ENCODE assay signal across 12 cellular contexts in genomic region chr7:139745330-139746143, GRCh38. TPM values are rescaled to one million over a fixed set of nuclear protein-coding genes. Genes with fewer than 3 reads are reported as not detected.
DNase-seq lines count a peak whose midpoint lies in the region; ATAC-seq, FAIRE-seq and TF ChIP-seq lines count a peak whose summit lies in the region.
"Had no signal": no experiment of that assay in that cellular context is flagged by ENCODE, and none has a peak within 500 bp of the region (broad histone marks: within the 10 kb centered on the region; RNA-seq: fewer than 3 reads in every experiment).

No MANE protein-coding gene starts in this region.

- no peak overlapping the region for H2AFZ ChIP-seq in K562 (ENCODE audit: low read depth, low read length)

- no peak for TF ChIP-seq EP300 in K562 (IDR thresholded peaks at IDR 0.05; ENCODE audit: low read length)

- peaks cover 0 to 6% (median 2%) of the 10 kb centered on the region in 3 donors for H3K36me3 Mint-ChIP-seq in CD8-positive, alpha-beta memory T cell

- TF ChIP-seq RAD21 in K562 (CRISPR knock-in tag; conservative IDR thresholded peaks at IDR 0.05 in 1 of 2, IDR thresholded peaks at IDR 0.05 in 1 of 2): no peak

- H3K27ac ChIP-seq in K562 (ENCODE audit: extremely low read depth, low read depth, low read length): no peak overlapping the region
- peak overlapping the region; percentile 43 to 73 for H3K27ac ChIP-seq in kidney (ENCODE audit: low read depth in 2 of 2, low read length in 2 of 2)
- no peak overlapping the region for H3K27ac ChIP-seq in testis
- no peak overlapping the region for H3K27ac ChIP-seq in CD8-positive, alpha-beta memory T cell (ENCODE audit: low read depth, low read length)

- H3K9ac ChIP-seq in K562 (ENCODE audit: insufficient read depth in 1 of 2, low read depth in 2 of 2, low read length in 2 of 2) (no peak overlapping the region), kidney (ENCODE audit: low read length in 2 of 2) (peak overlapping the region in 1 of 2 donors; percentile 51)

- H3K27me3 ChIP-seq in K562 (ENCODE audit: control insufficient read depth in 2 of 2, insufficient read depth in 2 of 2, low read length in 2 of 2) (peaks cover 0 to 14% of the 10 kb centered on the region in 2 experiments; a peak in 3 of 5 replicates), testis (no peaks in the 10 kb centered on the region)
- H3K27me3 ChIP-seq in CD8-positive, alpha-beta memory T cell (ENCODE audit: insufficient read depth, low read length, poor library complexity, severe bottlenecking): no peaks in the 10 kb centered on the region

- H3K36me3 ChIP-seq in K562 (ENCODE audit: control insufficient read depth, insufficient read depth, low read length) (no peaks in the 10 kb centered on the region), kidney (ENCODE audit: control insufficient read depth in 1 of 2, insufficient read depth in 2 of 2, low read length in 2 of 2) (no peaks in the 10 kb centered on the region), testis (ENCODE audit: low read depth, missing control alignments) (no peaks in the 10 kb centered on the region)
- H3K36me3 ChIP-seq in CD8-positive, alpha-beta memory T cell (ENCODE audit: insufficient read depth, low read length): no peaks in the 10 kb centered on the region

- no peaks in the 10 kb centered on the region for H3K9me3 Mint-ChIP-seq in CD8-positive, alpha-beta memory T cell
- H3K9me3 Mint-ChIP-seq: activated T-cell treated with anti-CD3 and anti-CD28 coated beads, Interleukin-2, amount 50 U/mL, for 72 hours had no signal

- TF ChIP-seq POLR2A in K562 (conservative IDR thresholded peaks at IDR 0.05) (no peak), testis (IDR thresholded peaks at IDR 0.05) (no peak)

- H3K9me3 ChIP-seq in K562 (replicated peaks; ENCODE audit: control insufficient read depth, insufficient read depth, low read depth, low read length) (no peaks in the 10 kb centered on the region), kidney (ENCODE audit: control insufficient read depth in 1 of 2, low read length in 2 of 2) (no peaks in the 10 kb centered on the region), testis (no peaks in the 10 kb centered on the region)
- no peaks in the 10 kb centered on the region for H3K9me3 ChIP-seq in CD8-positive, alpha-beta memory T cell (ENCODE audit: low read length)

- H3K4me1 ChIP-seq in K562 (replicated peaks in 1 of 2; ENCODE audit: control insufficient read depth in 2 of 2, insufficient read depth in 2 of 2, low read length in 2 of 2) (no peaks in the 10 kb centered on the region), kidney (ENCODE audit: control insufficient read depth in 1 of 2, insufficient read depth in 1 of 2, low read depth in 1 of 2, low read length in 2 of 2) (peaks cover 53 to 60% of the 10 kb centered on the region in 2 donors), testis (peaks cover 10% of the 10 kb centered on the region)
- peaks cover 4% of the 10 kb centered on the region for H3K4me1 ChIP-seq in CD8-positive, alpha-beta memory T cell (ENCODE audit: insufficient read depth, low read length)

- WGBS in K562 (ENCODE audit: insufficient coverage, low coverage, missing lambda C conversion rate): 36% methylated on average over 11 of the region's 11 CpGs
- WGBS in testis, 2 donors: 42 to 57% methylated on average over 11 of the region's 11 CpGs

- no peak for ATAC-seq in K562
- no peak for ATAC-seq in GM19328 (IDR thresholded peaks at IDR 0.05; ENCODE audit: unreplicated experiment)
- ATAC-seq: activated T-cell treated with anti-CD3 and anti-CD28 coated beads, Interleukin-2, amount 50 U/mL, for 72 hours had no signal

- in situ Hi-C loops in K562 (cut with MboI): no loop called here

- FAIRE-seq in K562 (lab: Jason Lieb, UNC) (no peak), kidney (lab: Jason Lieb, UNC) (no peak)

- peak overlapping the region in 1 of 8 donors; percentile 33 for H3K27ac Mint-ChIP-seq in CD8-positive, alpha-beta memory T cell
- H3K27ac Mint-ChIP-seq: activated T-cell treated with anti-CD3 and anti-CD28 coated beads, Interleukin-2, amount 50 U/mL, for 72 hours had no signal

- DNase-seq in NCI-H82 (lab: John Stamatoyannopoulos, UW) (peak; percentile 7), NCI-H82 treated with DMSO at 0.1 percent for 48 hours (lab: John Stamatoyannopoulos, UW; ENCODE audit: unreplicated experiment) (no peak), K562 (ENCODE audit: extremely low read depth in 1 of 4, low spot score in 3 of 4) (no peak), kidney (peak; percentile 87), testis (peak; percentile 26), LoVo (ENCODE audit: low spot score) (no peak)
- DNase-seq in CD8-positive, alpha-beta memory T cell: no peak
- DNase-seq: activated T-cell treated with anti-CD3 and anti-CD28 coated beads, Interleukin-2, amount 50 U/mL, for 72 hours; NCI-H510A; posterior cingulate gyrus; T-helper 9 cell had no signal

- peaks cover 14 to 34% (median 24%) of the 10 kb centered on the region in 3 donors for H3K4me1 Mint-ChIP-seq in CD8-positive, alpha-beta memory T cell

- no peak overlapping the region for H3K4me3 Mint-ChIP-seq in CD8-positive, alpha-beta memory T cell
- H3K4me3 Mint-ChIP-seq: activated T-cell treated with anti-CD3 and anti-CD28 coated beads, Interleukin-2, amount 50 U/mL, for 72 hours had no signal

- TF ChIP-seq CTCF in K562 (IDR thresholded peaks at IDR 0.05 in 2 of 3, conservative IDR thresholded peaks at IDR 0.05 in 1 of 3; ENCODE audit: insufficient read depth in 2 of 3, low read depth in 1 of 3, low read length in 3 of 3) (no peak), kidney (IDR thresholded peaks at IDR 0.05; ENCODE audit: borderline replicate concordance, extremely low read depth, insufficient read depth) (no peak), testis (IDR thresholded peaks at IDR 0.05) (no peak)

- POLR2A ChIA-PET in K562 (lab: Yijun Ruan, JAX): interaction anchor here (0.5 to 1.8 kb wide), 4 partner anchors 8 to 314 kb away, joined by 3 to 11 read pairs (median 4); no protein-coding TSS in a partner anchor
- POLR2A ChIA-PET in CD8-positive, alpha-beta memory T cell (lab: Charles Lee): interaction anchor here (1.2 kb wide), 1 partner anchor 8 kb away, joined by 3 read pairs; no protein-coding TSS in a partner anchor

- H3K4me3 ChIP-seq in K562 (no peak overlapping the region), kidney (ENCODE audit: low read length in 2 of 2) (peak overlapping the region in 1 of 2 donors; percentile 15), testis (no peak overlapping the region)
- H3K4me3 ChIP-seq in CD8-positive, alpha-beta memory T cell (ENCODE audit: low read length): no peak overlapping the region

- no TSS peak for BruUV-seq in K562 (replicated peaks; lab: Mats Ljungman, UMichigan)

- intact Hi-C loops in K562 (cut with micrococcal nuclease) (no loop called here), kidney (cut with DNase I) (no loop called here), testis (cut with DNase I; ENCODE audit: low total_unique reads) (no loop called here)

- H3K4me2 ChIP-seq in K562 (ENCODE audit: insufficient read depth, low read length): no peak overlapping the region

- H3K79me2 ChIP-seq in K562 (ENCODE audit: control insufficient read depth, insufficient read depth, low read length): no peaks in the 10 kb centered on the region; the same call in 2 of the 3 replicates

- H3K9me1 ChIP-seq in K562 (ENCODE audit: control insufficient read depth, insufficient read depth, low read length): no peaks in the 10 kb centered on the region

- no peaks in the 10 kb centered on the region for H3K27me3 Mint-ChIP-seq in CD8-positive, alpha-beta memory T cell

- peaks cover 62% of the 10 kb centered on the region for H4K20me1 ChIP-seq in K562 (replicated peaks; ENCODE audit: control insufficient read depth, insufficient read depth, low read length)

- CTCF ChIA-PET in K562 (lab: Yijun Ruan, JAX; ENCODE audit: low intra/inter-chr PET ratio): no interaction called here
- CTCF ChIA-PET in CD8-positive, alpha-beta memory T cell (lab: Charles Lee): no interaction called here

TF ChIP-seq in K562, 482 proteins besides CTCF, POLR2A, EP300 and RAD21:
- TF ChIP-seq ATF7 (IDR thresholded peaks at IDR 0.05) (no peak), HMBOX1 (IDR thresholded peaks at IDR 0.05) (0 out of 2 replicates have a peak, but pooled peaks have one; percentile 15), GATA2 (CRISPR knock-in tag; IDR thresholded peaks at IDR 0.05) (0 out of 2 replicates have a peak, but pooled peaks have one; percentile 12)

RNA-seq across cellular contexts. Expression of gene HIPK2, which starts 32.3 kb away (rescaled TPM):
- total RNA-seq in K562 (2011; cell fraction: chromatin; rRNA removed; ENCODE audit: low replicate concordance): 51.9 and 59.2 TPM in 2 replicates
- 15.1 and 17.3 TPM in 2 replicates for total RNA-seq in K562 (2011; cell fraction: nucleolus; rRNA removed)
- total RNA-seq in K562 (2011; cell fraction: nucleoplasm; rRNA removed): 16.6 and 21.8 TPM in 2 replicates
- 3.8 and 5.7 TPM in 2 replicates for total RNA-seq in K562 (2014; rRNA removed)
- total RNA-seq in K562 (2014; rRNA removed; fragmentation: Illumina TruSeq; extraction: Trizol): 5.4 and 5.5 TPM in 2 replicates
- 3.9 and 4.4 TPM in 2 replicates for total RNA-seq in K562 (2015; rRNA removed; fragmentation: Illumina TruSeq; extraction: Trizol)
- 17.5 and 19.8 TPM in 2 replicates for total RNA-seq in K562 (2021)
- 8.8 and 10.0 TPM in 2 replicates for polyA plus RNA-seq in K562 (2011; rRNA removed)
- 6.5 and 10.7 TPM in 2 replicates for polyA plus RNA-seq in K562 (2011; cell fraction: cytosol; rRNA removed)
- polyA plus RNA-seq in K562 (2011; cell fraction: nucleus; rRNA removed): 15.6 and 30.0 TPM in 2 replicates
- 4.7 and 7.4 TPM in 2 replicates for polyA plus RNA-seq in K562 (2012)
- 9.9 and 10.1 TPM in 2 replicates for polyA plus RNA-seq in K562 (2014; fragmentation: Illumina TruSeq; extraction: Trizol)
- 1 to 10 TPM in 1 of 2 experiments, under 1 TPM in 1; 0.69 to 1.6 TPM for polyA plus RNA-seq in K562 (2014; fragmentation: Nextera tagmentation; extraction: Ambion mirVana)
- 5.1 and 5.5 TPM in 2 replicates for polyA plus RNA-seq in K562 (2014; rRNA removed)
- polyA minus RNA-seq in K562 (2011; rRNA and poly(A)+ RNA removed): 31.9 and 34.7 TPM in 2 replicates
- 25.2 and 25.9 TPM in 2 replicates for polyA minus RNA-seq in K562 (2011; cell fraction: cytosol; rRNA and poly(A)+ RNA removed)
- polyA minus RNA-seq in K562 (2011; cell fraction: nucleus; rRNA and poly(A)+ RNA removed): 17.0 and 17.8 TPM in 2 replicates
- 153 TPM for total RNA-seq in kidney
- 9.6 TPM for polyA plus RNA-seq in kidney (ENCODE audit: insufficient read depth, low read depth, low replicate concordance)
- total RNA-seq in testis: 10 to 100 TPM; 17.8 to 22.4 TPM
- polyA plus RNA-seq in testis (ENCODE audit: insufficient read depth, low read depth, low replicate concordance): 6.3 TPM
- total RNA-seq in CD8-positive, alpha-beta memory T cell: 10 to 100 TPM; 21.2 to 22.7 TPM
- polyA plus RNA-seq in CD8-positive, alpha-beta memory T cell: 1.7 TPM

Comparison
In these comparisons a context has a peak if more than half of its experiments do, and no peak if none do; other contexts are left out.
1. DNase-seq: peak in NCI-H82 (single experiment), kidney (single experiment) and testis (single experiment); none in NCI-H82 treated with DMSO at 0.1 percent for 48 hours (single experiment), K562 (0 of 4), CD8-positive, alpha-beta memory T cell (0 of 5) and LoVo (single experiment).
2. H3K27ac ChIP-seq: peak in kidney (2 of 2); none in K562 (single experiment), testis (0 of 2) and CD8-positive, alpha-beta memory T cell (single experiment).